9 cellular contexts compared by ENCODE assay signal in the genomic region with DNA sequence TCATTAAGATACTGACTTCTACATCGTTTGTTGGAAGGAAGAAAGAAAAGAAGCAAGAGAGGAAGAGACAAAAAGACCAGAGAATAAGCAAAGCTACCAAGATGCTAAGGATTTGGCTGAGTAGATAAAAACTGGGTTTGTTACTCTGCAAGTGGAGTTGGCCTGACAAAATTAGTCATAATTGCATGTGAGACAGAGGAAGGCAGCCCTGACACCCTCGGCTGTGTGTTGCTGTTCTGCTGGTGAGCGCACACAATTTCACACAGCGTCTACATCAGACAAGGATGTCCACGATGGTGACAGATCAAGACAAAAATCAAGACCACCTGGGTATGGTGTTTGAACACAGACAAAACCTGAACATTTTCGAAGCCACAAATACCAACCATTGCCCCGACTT.
"Had no signal": no experiment of that assay in that cellular context is flagged by ENCODE, and none has a peak within 500 bp of the region (broad histone marks: within the 10 kb centered on the region; RNA-seq: fewer than 3 reads in every experiment).

No MANE protein-coding gene starts in this region.

- DNase-seq: H7, HFFc6, Karpas-422, KBM-7 had no signal

- H3K9me3 ChIP-seq: HAP-1 had no signal

- FAIRE-seq: HepG2 had no signal

- H3K27ac ChIP-seq: KMS-11 had no signal

- H3K4me2 ChIP-seq: GM23338, KMS-11 had no signal

- ATAC-seq: GM23338, HCT116, HepG2 had no signal

- H2AFZ ChIP-seq: GM23338 had no signal

- H3K4me1 ChIP-seq: HAP-1 had no signal

- H3K36me3 ChIP-seq: HAP-1 had no signal

- H3K4me3 ChIP-seq: GM23338, HAP-1 had no signal

- H3K9ac ChIP-seq: KMS-11 had no signal
